Comparison of ENCODE assay signal across 14 cellular contexts in the genomic region with DNA sequence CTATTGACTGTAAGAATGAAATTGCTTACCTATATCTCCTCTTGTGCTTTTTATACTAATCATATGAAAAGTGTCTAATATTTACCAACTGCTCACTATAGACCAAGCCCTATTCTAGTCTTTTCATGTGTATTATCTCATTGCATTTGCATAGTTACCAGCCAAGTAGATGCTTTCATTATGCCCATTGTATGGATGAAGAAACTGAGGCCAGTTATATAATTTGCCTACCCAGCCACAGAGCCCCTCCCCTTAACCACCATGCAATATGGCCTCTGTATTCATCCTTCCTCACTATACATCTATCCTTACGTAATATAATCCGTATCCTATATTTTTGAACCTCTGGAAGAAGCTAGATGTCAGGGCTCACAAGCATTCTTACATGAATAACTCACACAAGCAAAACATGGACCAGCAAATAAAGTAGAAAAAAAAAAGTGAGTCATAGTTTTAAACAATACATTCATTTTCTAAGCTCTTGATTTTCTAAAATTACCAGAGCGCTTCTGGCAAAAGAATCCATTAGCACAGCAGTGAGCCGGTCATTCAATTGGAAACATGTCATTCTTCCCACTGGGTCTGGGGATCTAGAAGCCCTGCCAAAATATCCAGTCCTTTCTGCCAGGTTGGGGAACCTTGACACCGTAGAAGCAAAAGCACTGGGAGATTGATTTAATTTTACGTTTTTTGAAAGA.
A peak's percentile ranks its signal among the peaks of the same experiment; 100 is the strongest.
DNase-seq lines count a peak whose midpoint lies in the region; FAIRE-seq and TF ChIP-seq lines count a peak whose summit lies in the region.
"Had no signal": no experiment of that assay in that cellular context is flagged by ENCODE, and none has a peak within 500 bp of the region (broad histone marks: within the 10 kb centered on the region; RNA-seq: fewer than 3 reads in every experiment).

No MANE protein-coding gene starts in this region.

- no peak for TF ChIP-seq CTCF in bronchial epithelial cell (IDR thresholded peaks at IDR 0.05; ENCODE audit: insufficient read depth, low read length, severe bottlenecking)
- TF ChIP-seq CTCF in transverse colon (IDR thresholded peaks at IDR 0.05), result no peak
- TF ChIP-seq CTCF in GM13976 (IDR thresholded peaks at IDR 0.05; ENCODE audit: borderline replicate concordance, control extremely low read depth, extremely low read depth, insufficient read depth, missing control alignments), result no peak

- TF ChIP-seq EP300 in transverse colon (IDR thresholded peaks at IDR 0.05; ENCODE audit: low read depth), result no peak

- no peak overlapping the region for H3K4me3 ChIP-seq in bronchial epithelial cell (ENCODE audit: low read depth, low read length)
- H3K4me3 ChIP-seq in transverse colon, result no peak overlapping the region
- H3K4me3 ChIP-seq: BLaER1 treated with 17β-estradiol and CSF1 and Interleukin-3, amounts not matched to agents 10 nM and 100 nM; neural progenitor cell had no signal

- H3K27ac ChIP-seq in transverse colon, result no peak overlapping the region
- H3K27ac ChIP-seq: BLaER1 treated with 17β-estradiol and CSF1 and Interleukin-3, amounts not matched to agents 10 nM and 100 nM; neural progenitor cell had no signal

- FAIRE-seq in bronchial epithelial cell (lab: Jason Lieb, UNC), result no peak

- H3K27me3 ChIP-seq in bronchial epithelial cell (ENCODE audit: control insufficient read depth, insufficient read depth, low read length) (no peaks in the 10 kb centered on the region), transverse colon (no peaks in the 10 kb centered on the region)
- H3K27me3 ChIP-seq: BLaER1 treated with 17β-estradiol and CSF1 and Interleukin-3, amounts not matched to agents 10 nM and 100 nM; neural progenitor cell had no signal

- in situ Hi-C loops in transverse colon (cut with MboI; ENCODE audit: low pct_ligation_motif_present in 1 of 4, low pct_unique_long_range_greater_than_20kb in 1 of 4, low sequenced_read_pairs in 3 of 4) (no loop called here), GM13976 (cut with MboI; ENCODE audit: low sequenced_read_pairs, unreplicated experiment) (no loop called here)

- no peaks in the 10 kb centered on the region for H3K9me3 ChIP-seq in transverse colon
- H3K9me3 ChIP-seq: BLaER1 treated with 17β-estradiol and CSF1 and Interleukin-3, amounts not matched to agents 10 nM and 100 nM had no signal

- H3K4me1 ChIP-seq in transverse colon, result no peaks in the 10 kb centered on the region
- H3K4me1 ChIP-seq: BLaER1 treated with 17β-estradiol and CSF1 and Interleukin-3, amounts not matched to agents 10 nM and 100 nM; neural progenitor cell had no signal

- no peak for TF ChIP-seq POLR2A in transverse colon (IDR thresholded peaks at IDR 0.05)

- DNase-seq in AG20443 (ENCODE audit: low spot score) (peak; percentile 20), NCI-H146 (lab: John Stamatoyannopoulos, UW) (peak; percentile 43), bronchial epithelial cell (ENCODE audit: low read depth) (peak; percentile 48), kidney glomerular epithelial cell (lab: John Stamatoyannopoulos, UW) (peak; percentile 70), SHP77 treated with DMSO at 0.1 percent for 48 hours (lab: John Stamatoyannopoulos, UW) (no peak), SKM-1 (lab: John Stamatoyannopoulos, UW; ENCODE audit: unreplicated experiment) (no peak), transverse colon (no peak), GM13976 (ENCODE audit: low spot score) (no peak)
- DNase-seq: activated CD4-positive, alpha-beta memory T cell treated with anti-CD3 and anti-CD28 coated beads, Interleukin-2, amount 10 ng/mL, durations not matched to agents 7 days and 5 days; KG1; NCI-H82; T-cell had no signal

- H3K36me3 ChIP-seq in bronchial epithelial cell (ENCODE audit: control insufficient read depth, insufficient read depth, low read length), result no peaks in the 10 kb centered on the region
- no peaks in the 10 kb centered on the region for H3K36me3 ChIP-seq in transverse colon
- H3K36me3 ChIP-seq: BLaER1 treated with 17β-estradiol and CSF1 and Interleukin-3, amounts not matched to agents 10 nM and 100 nM; neural progenitor cell had no signal

- intact Hi-C loops in transverse colon (cut with DNase I; ENCODE audit: low total_unique reads), result no loop called here

- WGBS in transverse colon (ENCODE audit: low coverage in 1 of 2), 2 donors, result 80 to 82% methylated on average over 6 of the region's 6 CpGs

Comparison
In these comparisons a context has a peak if more than half of its experiments do, and no peak if none do; other contexts are left out.
1. DNase-seq: peak in AG20443 (single experiment), NCI-H146 (single experiment), bronchial epithelial cell (single experiment) and kidney glomerular epithelial cell (single experiment); none in SHP77 treated with DMSO at 0.1 percent for 48 hours (single experiment), SKM-1 (single experiment), transverse colon (single experiment) and GM13976 (single experiment).